ENCODE assay signal across 1 cellular context in the genomic region with DNA sequence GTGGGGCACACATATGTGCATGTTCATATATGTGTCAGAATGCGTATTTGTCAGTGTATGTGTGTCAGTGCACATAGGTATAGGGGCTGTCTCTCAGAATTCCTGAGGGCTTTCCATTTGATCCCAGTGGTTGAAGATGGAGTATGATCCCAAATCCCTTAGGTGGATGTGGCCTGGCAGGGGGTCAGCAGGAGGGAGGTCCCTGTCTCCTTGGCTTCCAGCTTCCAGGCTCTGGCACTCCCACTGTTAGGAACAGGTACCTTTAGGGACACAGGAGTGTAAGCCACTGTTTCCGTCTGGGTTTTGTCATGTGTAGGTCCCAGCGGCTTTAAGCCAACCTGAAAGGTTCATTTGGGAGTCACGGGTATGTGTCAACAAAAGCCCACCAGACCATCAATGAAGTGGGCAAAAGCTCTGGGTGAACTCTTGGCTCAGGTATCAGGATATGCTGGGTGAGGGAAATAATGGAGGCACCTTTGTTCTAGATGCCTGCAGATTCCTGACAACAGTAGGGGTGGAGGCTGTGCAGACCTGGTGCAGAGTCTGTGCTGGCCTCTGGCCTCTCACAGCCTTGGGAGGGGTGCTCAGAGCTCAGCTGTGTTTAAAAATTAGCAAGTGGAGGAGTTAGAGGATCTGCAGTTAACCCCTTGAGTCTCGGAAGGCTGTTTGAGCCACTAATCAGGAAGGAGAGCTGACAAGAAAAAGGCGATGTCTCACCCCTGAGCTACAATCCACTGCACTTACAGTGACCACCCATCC.
TF ChIP-seq lines count a peak whose summit lies in the region.

No MANE protein-coding gene starts in this region.

TF ChIP-seq in H1, 55 proteins besides CTCF, POLR2A, EP300 and RAD21:
- no peak for TF ChIP-seq BRCA1 (IDR thresholded peaks at IDR 0.05; ENCODE audit: low read depth, low read length)
- TF ChIP-seq RXRA (IDR thresholded peaks at IDR 0.05; ENCODE audit: insufficient read depth, low read depth, low read length): no peak
- TF ChIP-seq CBX8 (IDR thresholded peaks at IDR 0.05; ENCODE audit: borderline replicate concordance, low read depth, low read length): no peak
- no peak for TF ChIP-seq SP4 (IDR thresholded peaks at IDR 0.05; ENCODE audit: low read length)
- TF ChIP-seq SIN3A (conservative IDR thresholded peaks at IDR 0.05 in 1 of 2, IDR thresholded peaks at IDR 0.05 in 1 of 2; ENCODE audit: low read depth in 1 of 2, low read length in 2 of 2): no peak
- TF ChIP-seq PHF8 (conservative IDR thresholded peaks at IDR 0.05; ENCODE audit: low read depth, low read length): no peak
- no peak for TF ChIP-seq CREB1 (IDR thresholded peaks at IDR 0.05)
- TF ChIP-seq, protein P1, sequence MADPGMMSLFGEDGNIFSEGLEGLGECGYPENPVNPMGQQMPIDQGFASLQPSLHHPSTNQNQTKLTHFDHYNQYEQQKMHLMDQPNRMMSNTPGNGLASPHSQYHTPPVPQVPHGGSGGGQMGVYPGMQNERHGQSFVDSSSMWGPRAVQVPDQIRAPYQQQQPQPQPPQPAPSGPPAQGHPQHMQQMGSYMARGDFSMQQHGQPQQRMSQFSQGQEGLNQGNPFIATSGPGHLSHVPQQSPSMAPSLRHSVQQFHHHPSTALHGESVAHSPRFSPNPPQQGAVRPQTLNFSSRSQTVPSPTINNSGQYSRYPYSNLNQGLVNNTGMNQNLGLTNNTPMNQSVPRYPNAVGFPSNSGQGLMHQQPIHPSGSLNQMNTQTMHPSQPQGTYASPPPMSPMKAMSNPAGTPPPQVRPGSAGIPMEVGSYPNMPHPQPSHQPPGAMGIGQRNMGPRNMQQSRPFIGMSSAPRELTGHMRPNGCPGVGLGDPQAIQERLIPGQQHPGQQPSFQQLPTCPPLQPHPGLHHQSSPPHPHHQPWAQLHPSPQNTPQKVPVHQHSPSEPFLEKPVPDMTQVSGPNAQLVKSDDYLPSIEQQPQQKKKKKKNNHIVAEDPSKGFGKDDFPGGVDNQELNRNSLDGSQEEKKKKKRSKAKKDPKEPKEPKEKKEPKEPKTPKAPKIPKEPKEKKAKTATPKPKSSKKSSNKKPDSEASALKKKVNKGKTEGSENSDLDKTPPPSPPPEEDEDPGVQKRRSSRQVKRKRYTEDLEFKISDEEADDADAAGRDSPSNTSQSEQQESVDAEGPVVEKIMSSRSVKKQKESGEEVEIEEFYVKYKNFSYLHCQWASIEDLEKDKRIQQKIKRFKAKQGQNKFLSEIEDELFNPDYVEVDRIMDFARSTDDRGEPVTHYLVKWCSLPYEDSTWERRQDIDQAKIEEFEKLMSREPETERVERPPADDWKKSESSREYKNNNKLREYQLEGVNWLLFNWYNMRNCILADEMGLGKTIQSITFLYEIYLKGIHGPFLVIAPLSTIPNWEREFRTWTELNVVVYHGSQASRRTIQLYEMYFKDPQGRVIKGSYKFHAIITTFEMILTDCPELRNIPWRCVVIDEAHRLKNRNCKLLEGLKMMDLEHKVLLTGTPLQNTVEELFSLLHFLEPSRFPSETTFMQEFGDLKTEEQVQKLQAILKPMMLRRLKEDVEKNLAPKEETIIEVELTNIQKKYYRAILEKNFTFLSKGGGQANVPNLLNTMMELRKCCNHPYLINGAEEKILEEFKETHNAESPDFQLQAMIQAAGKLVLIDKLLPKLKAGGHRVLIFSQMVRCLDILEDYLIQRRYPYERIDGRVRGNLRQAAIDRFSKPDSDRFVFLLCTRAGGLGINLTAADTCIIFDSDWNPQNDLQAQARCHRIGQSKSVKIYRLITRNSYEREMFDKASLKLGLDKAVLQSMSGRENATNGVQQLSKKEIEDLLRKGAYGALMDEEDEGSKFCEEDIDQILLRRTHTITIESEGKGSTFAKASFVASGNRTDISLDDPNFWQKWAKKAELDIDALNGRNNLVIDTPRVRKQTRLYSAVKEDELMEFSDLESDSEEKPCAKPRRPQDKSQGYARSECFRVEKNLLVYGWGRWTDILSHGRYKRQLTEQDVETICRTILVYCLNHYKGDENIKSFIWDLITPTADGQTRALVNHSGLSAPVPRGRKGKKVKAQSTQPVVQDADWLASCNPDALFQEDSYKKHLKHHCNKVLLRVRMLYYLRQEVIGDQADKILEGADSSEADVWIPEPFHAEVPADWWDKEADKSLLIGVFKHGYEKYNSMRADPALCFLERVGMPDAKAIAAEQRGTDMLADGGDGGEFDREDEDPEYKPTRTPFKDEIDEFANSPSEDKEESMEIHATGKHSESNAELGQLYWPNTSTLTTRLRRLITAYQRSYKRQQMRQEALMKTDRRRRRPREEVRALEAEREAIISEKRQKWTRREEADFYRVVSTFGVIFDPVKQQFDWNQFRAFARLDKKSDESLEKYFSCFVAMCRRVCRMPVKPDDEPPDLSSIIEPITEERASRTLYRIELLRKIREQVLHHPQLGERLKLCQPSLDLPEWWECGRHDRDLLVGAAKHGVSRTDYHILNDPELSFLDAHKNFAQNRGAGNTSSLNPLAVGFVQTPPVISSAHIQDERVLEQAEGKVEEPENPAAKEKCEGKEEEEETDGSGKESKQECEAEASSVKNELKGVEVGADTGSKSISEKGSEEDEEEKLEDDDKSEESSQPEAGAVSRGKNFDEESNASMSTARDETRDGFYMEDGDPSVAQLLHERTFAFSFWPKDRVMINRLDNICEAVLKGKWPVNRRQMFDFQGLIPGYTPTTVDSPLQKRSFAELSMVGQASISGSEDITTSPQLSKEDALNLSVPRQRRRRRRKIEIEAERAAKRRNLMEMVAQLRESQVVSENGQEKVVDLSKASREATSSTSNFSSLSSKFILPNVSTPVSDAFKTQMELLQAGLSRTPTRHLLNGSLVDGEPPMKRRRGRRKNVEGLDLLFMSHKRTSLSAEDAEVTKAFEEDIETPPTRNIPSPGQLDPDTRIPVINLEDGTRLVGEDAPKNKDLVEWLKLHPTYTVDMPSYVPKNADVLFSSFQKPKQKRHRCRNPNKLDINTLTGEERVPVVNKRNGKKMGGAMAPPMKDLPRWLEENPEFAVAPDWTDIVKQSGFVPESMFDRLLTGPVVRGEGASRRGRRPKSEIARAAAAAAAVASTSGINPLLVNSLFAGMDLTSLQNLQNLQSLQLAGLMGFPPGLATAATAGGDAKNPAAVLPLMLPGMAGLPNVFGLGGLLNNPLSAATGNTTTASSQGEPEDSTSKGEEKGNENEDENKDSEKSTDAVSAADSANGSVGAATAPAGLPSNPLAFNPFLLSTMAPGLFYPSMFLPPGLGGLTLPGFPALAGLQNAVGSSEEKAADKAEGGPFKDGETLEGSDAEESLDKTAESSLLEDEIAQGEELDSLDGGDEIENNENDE (IDR thresholded peaks at IDR 0.05; ENCODE audit: insufficient replicate concordance, low read length): no peak
- TF ChIP-seq CBX5 (IDR thresholded peaks at IDR 0.05; ENCODE audit: low read depth, low read length): no peak
- no peak for TF ChIP-seq HDAC6 (IDR thresholded peaks at IDR 0.05; ENCODE audit: low read depth, low read length)
- TF ChIP-seq SIRT6 (IDR thresholded peaks at IDR 0.05; ENCODE audit: low read length): no peak
- TF ChIP-seq ASH2L (IDR thresholded peaks at IDR 0.05; ENCODE audit: low read length): no peak
- no peak for TF ChIP-seq JUN (IDR thresholded peaks at IDR 0.05; ENCODE audit: low read depth, low read length)
- no peak for TF ChIP-seq SAP30 (IDR thresholded peaks at IDR 0.05; ENCODE audit: insufficient read depth, insufficient replicate concordance, low read length)
TF ChIP-seq in H1: peak in this region for 0.
